Comparison of ENCODE assay signal across 5 cellular contexts in genomic region chr18:4034815-4035214, GRCh38.
DNase-seq lines count a peak whose midpoint lies in the region; ATAC-seq, FAIRE-seq and TF ChIP-seq lines count a peak whose summit lies in the region.
"Not testable (repeated sequence)": the region's sequence is repeated elsewhere in the genome, so short reads cannot be mapped to it uniquely, and the experiment has no call there.

No MANE protein-coding gene starts in this region.

- H2BK5ac ChIP-seq in H1 (ENCODE audit: low read depth, low read length): not testable (repeated sequence)

- H4K8ac ChIP-seq in H1 (ENCODE audit: extremely low read depth, insufficient read depth, low read length): not testable (repeated sequence)

- FAIRE-seq in K562 (lab: Jason Lieb, UNC); H1 (lab: Jason Lieb, UNC): not testable (repeated sequence)

- H3K9me3 ChIP-seq in HEK293 (ENCODE audit: control insufficient read depth, insufficient read depth, low read depth, low read length); K562 (replicated peaks; ENCODE audit: control insufficient read depth, insufficient read depth, low read depth, low read length); H1 (ENCODE audit: insufficient read depth in 2 of 2, low read depth in 1 of 2, low read length in 1 of 2); endodermal cell (ENCODE audit: control insufficient read depth, low read length): not testable (repeated sequence)

- not testable (repeated sequence) for H3K9ac ChIP-seq in K562 (ENCODE audit: insufficient read depth in 1 of 2, low read depth in 2 of 2, low read length in 2 of 2); H1 (replicated peaks in 1 of 4; ENCODE audit: extremely low read depth in 1 of 4, low read depth in 3 of 4, low read length in 3 of 4); endodermal cell (ENCODE audit: extremely low read depth, low read length, poor library complexity, severe bottlenecking)

- intact Hi-C loops in K562 (cut with micrococcal nuclease): not testable (repeated sequence)

- peaks cover 47% of the 10 kb centered on the region for H3K4me1 Mint-ChIP-seq in WTC11
- not testable (repeated sequence) for H3K4me1 Mint-ChIP-seq in endodermal cell

- not testable (repeated sequence) for H3K4me3 ChIP-seq in HEK293 (ENCODE audit: low read depth, low read length); K562; H1 (ENCODE audit: extremely low read depth in 1 of 4, insufficient read depth in 2 of 4, low read depth in 3 of 4, low read length in 4 of 4)
- peak overlapping the region; percentile 53 for H3K4me3 ChIP-seq in endodermal cell (ENCODE audit: low read length)

- H3K79me2 ChIP-seq in K562 (ENCODE audit: control insufficient read depth, insufficient read depth, low read length); H1 (ENCODE audit: control insufficient read depth in 1 of 2, insufficient read depth in 2 of 2, low read length in 2 of 2): not testable (repeated sequence)

- not testable (repeated sequence) for H3K79me1 ChIP-seq in H1 (ENCODE audit: low read depth, low read length)

- not testable (repeated sequence) for H3K9me1 ChIP-seq in K562 (ENCODE audit: control insufficient read depth, insufficient read depth, low read length)

- not testable (repeated sequence) for TF ChIP-seq POLR2A in K562 (conservative IDR thresholded peaks at IDR 0.05); H1 (IDR thresholded peaks at IDR 0.05; ENCODE audit: control extremely low read depth in 1 of 2, low read depth in 2 of 2, low read length in 2 of 2)

- H3K9me3 Mint-ChIP-seq in WTC11: peaks cover 16% of the 10 kb centered on the region
- not testable (repeated sequence) for H3K9me3 Mint-ChIP-seq in endodermal cell

- not testable (repeated sequence) for H2BK120ac ChIP-seq in H1 (replicated peaks; ENCODE audit: low read depth, low read length)

- DNase-seq in WTC11 (ENCODE audit: low spot score); K562 (ENCODE audit: extremely low read depth in 1 of 4, low spot score in 3 of 4); H1 (ENCODE audit: low read depth in 1 of 2, low spot score in 2 of 2); endodermal cell: not testable (repeated sequence)

- not testable (repeated sequence) for H3K27ac ChIP-seq in HEK293 (ENCODE audit: extremely low read depth, low read depth, low read length); K562 (ENCODE audit: extremely low read depth, low read depth, low read length); H1 (ENCODE audit: low read depth, low read length); endodermal cell (ENCODE audit: low read depth, low read length)

- not testable (repeated sequence) for H2BK20ac ChIP-seq in H1 (ENCODE audit: low read length)

- CTCF ChIA-PET in HEK293 (lab: Yijun Ruan, JAX); K562 (lab: Yijun Ruan, JAX; ENCODE audit: low intra/inter-chr PET ratio): not testable (repeated sequence)
- CTCF ChIA-PET in WTC11 (lab: Charles Lee): interaction anchor here (1.0 kb wide), 1 partner anchor 263 kb away, joined by 3 read pairs; no protein-coding TSS in a partner anchor
- CTCF ChIA-PET in H1 (lab: Charles Lee; ENCODE audit: partially characterized antibody): interaction anchor here (1.0 kb wide), 1 partner anchor 46 kb away, joined by 3 read pairs; no protein-coding TSS in a partner anchor

- peaks cover 14% of the 10 kb centered on the region for H3K36me3 Mint-ChIP-seq in WTC11
- H3K36me3 Mint-ChIP-seq in endodermal cell (ENCODE audit: low read depth): not testable (repeated sequence)

- not testable (repeated sequence) for BruUV-seq in K562 (replicated peaks; lab: Mats Ljungman, UMichigan)

- not testable (repeated sequence) for H2AK5ac ChIP-seq in H1 (ENCODE audit: low read depth, low read length)

- H3K4me3 Mint-ChIP-seq in WTC11, endodermal cell: not testable (repeated sequence)

- not testable (repeated sequence) for H3K27ac Mint-ChIP-seq in WTC11, endodermal cell

- H3K4ac ChIP-seq in H1 (replicated peaks; ENCODE audit: insufficient read length, low read depth, low read length): not testable (repeated sequence)

- H3K18ac ChIP-seq in H1 (ENCODE audit: extremely low read depth, low read length): not testable (repeated sequence)

- TF ChIP-seq RAD21 in K562 (CRISPR knock-in tag; conservative IDR thresholded peaks at IDR 0.05 in 1 of 2, IDR thresholded peaks at IDR 0.05 in 1 of 2); H1 (IDR thresholded peaks at IDR 0.05 in 1 of 2, conservative IDR thresholded peaks at IDR 0.05 in 1 of 2; ENCODE audit: low read depth in 2 of 2, low read length in 2 of 2): not testable (repeated sequence)

- not testable (repeated sequence) for TF ChIP-seq CTCF in HEK293 (tag by site-specific recombination; IDR thresholded peaks at IDR 0.05); WTC11 (IDR thresholded peaks at IDR 0.05); K562 (IDR thresholded peaks at IDR 0.05 in 2 of 3, conservative IDR thresholded peaks at IDR 0.05 in 1 of 3; ENCODE audit: insufficient read depth in 2 of 3, low read depth in 1 of 3, low read length in 3 of 3); H1 (IDR thresholded peaks at IDR 0.05; ENCODE audit: control extremely low read depth in 1 of 3, insufficient read depth in 1 of 3, low read depth in 1 of 3, low read length in 3 of 3); endodermal cell (conservative IDR thresholded peaks at IDR 0.05)

- not testable (repeated sequence) for H3K23ac ChIP-seq in H1 (ENCODE audit: insufficient read length)

- not testable (repeated sequence) for H3K23me2 ChIP-seq in H1 (ENCODE audit: low read depth, low read length)

- H3K14ac ChIP-seq in H1 (ENCODE audit: insufficient read length): not testable (repeated sequence)

- H3K27me3 Mint-ChIP-seq in WTC11 (ENCODE audit: low read depth); endodermal cell (ENCODE audit: insufficient read depth): not testable (repeated sequence)

- H3K36me3 ChIP-seq in HEK293 (ENCODE audit: control insufficient read depth in 2 of 2, insufficient read depth in 1 of 2, low read length in 2 of 2); K562 (ENCODE audit: control insufficient read depth, insufficient read depth, low read length); H1 (ENCODE audit: control insufficient read depth in 2 of 4, insufficient read depth in 4 of 4, low read length in 3 of 4); endodermal cell (ENCODE audit: control insufficient read depth, insufficient read depth, low read length): not testable (repeated sequence)

- not testable (repeated sequence) for ATAC-seq in WTC11, K562

- not testable (repeated sequence) for TF ChIP-seq EP300 in K562 (IDR thresholded peaks at IDR 0.05; ENCODE audit: low read length); H1 (IDR thresholded peaks at IDR 0.05; ENCODE audit: borderline replicate concordance in 1 of 2, low read depth in 2 of 2, low read length in 2 of 2)

- H3K27me3 ChIP-seq in K562 (ENCODE audit: control insufficient read depth in 2 of 2, insufficient read depth in 2 of 2, low read length in 2 of 2); H1 (replicated peaks in 1 of 4; ENCODE audit: control insufficient read depth in 3 of 4, extremely low read depth in 1 of 4, insufficient read depth in 3 of 4, low read length in 3 of 4); endodermal cell (ENCODE audit: control insufficient read depth, insufficient read depth, low read length, poor library complexity, severe bottlenecking): not testable (repeated sequence)

- not testable (repeated sequence) for H3K4me1 ChIP-seq in HEK293 (ENCODE audit: control insufficient read depth, insufficient read depth, low read length); K562 (replicated peaks in 1 of 2; ENCODE audit: control insufficient read depth in 2 of 2, insufficient read depth in 2 of 2, low read length in 2 of 2); H1 (replicated peaks in 1 of 4; ENCODE audit: control insufficient read depth in 3 of 4, insufficient read depth in 4 of 4, low read length in 3 of 4); endodermal cell (ENCODE audit: control insufficient read depth, insufficient read depth, low read length)

- H2BK15ac ChIP-seq in H1 (ENCODE audit: low read length): not testable (repeated sequence)

- not testable (repeated sequence) for H2AFZ ChIP-seq in K562 (ENCODE audit: low read depth, low read length); H1 (ENCODE audit: low read length)

- not testable (repeated sequence) for H2BK12ac ChIP-seq in H1 (ENCODE audit: low read depth, low read length)

- H4K91ac ChIP-seq in H1 (replicated peaks; ENCODE audit: insufficient read length, low read length): not testable (repeated sequence)

- POLR2A ChIA-PET in HEK293 (lab: Yijun Ruan, JAX); WTC11 (lab: Charles Lee); K562 (lab: Yijun Ruan, JAX); H1 (lab: Charles Lee; ENCODE audit: partially characterized antibody): not testable (repeated sequence)

- H3K56ac ChIP-seq in H1 (replicated peaks; ENCODE audit: insufficient read length, low read depth, low read length): not testable (repeated sequence)

- H4K5ac ChIP-seq in H1 (ENCODE audit: insufficient read length, low read depth, low read length): not testable (repeated sequence)

- in situ Hi-C loops in K562 (cut with MboI): not testable (repeated sequence)

- H4K20me1 ChIP-seq in K562 (replicated peaks; ENCODE audit: control insufficient read depth, insufficient read depth, low read length); H1 (replicated peaks in 1 of 2; ENCODE audit: control insufficient read depth in 1 of 2, insufficient read depth in 2 of 2, low read length in 2 of 2): not testable (repeated sequence)

- not testable (repeated sequence) for H3K4me2 ChIP-seq in K562 (ENCODE audit: insufficient read depth, low read length); H1 (ENCODE audit: insufficient read depth in 1 of 2, low read depth in 2 of 2, low read length in 2 of 2)

- WGBS in K562 (ENCODE audit: insufficient coverage, low coverage, missing lambda C conversion rate): 0% methylated on average over 4 of the region's 4 CpGs
- 99% methylated on average over 4 of the region's 4 CpGs; no CpG with 5 or more reads in 1 of the 2 experiments for WGBS in H1 (ENCODE audit: extremely low coverage in 1 of 2, insufficient coverage in 1 of 2, insufficient read length in 1 of 2, insufficient replicate concordance in 2 of 2, low coverage in 1 of 2, low lambda C conversion rate in 2 of 2, missing lambda C conversion rate in 1 of 2), 2 experiments
- 87 to 94% methylated on average over 2 to 4 of the region's 4 CpGs for WGBS in endodermal cell (ENCODE audit: insufficient coverage in 1 of 2, insufficient read length in 1 of 2), 2 experiments
